ENCODE assay signal across 1 cellular context in the genomic region with DNA sequence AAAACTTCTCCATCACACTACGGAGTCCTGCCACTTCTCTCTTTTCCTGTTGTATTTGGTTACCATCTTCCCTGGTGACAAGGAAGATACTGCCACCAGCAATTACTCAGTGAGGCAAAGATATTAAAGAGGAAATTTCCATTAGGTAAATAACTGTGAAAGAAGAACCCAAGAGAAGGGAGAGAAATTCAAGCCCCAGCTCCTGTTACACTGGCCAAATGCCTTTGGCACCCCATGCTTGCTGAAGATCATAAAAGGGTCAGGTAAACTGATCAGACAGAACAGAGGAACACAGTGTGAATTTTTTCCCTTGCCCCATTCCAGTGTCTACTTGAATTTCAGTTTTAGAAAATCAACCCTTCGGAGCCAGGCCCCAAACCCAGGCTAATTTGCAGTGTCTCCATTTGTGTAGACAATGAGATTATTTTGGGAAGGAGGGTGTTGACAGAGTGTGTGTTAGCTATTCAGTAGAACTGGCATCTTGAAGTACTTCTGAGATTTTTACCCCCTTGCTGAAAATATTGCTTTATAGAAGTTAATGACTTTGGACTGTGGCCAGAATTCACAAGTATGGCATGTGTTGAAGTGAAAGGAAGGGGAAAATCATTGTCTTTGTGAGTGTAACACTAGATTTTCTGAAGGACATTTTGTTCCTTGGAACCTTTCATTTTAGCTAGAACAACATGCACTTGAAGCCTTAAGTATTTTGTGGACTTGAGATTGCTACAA.
TF ChIP-seq lines count a peak whose summit lies in the region.

No MANE protein-coding gene starts in this region.

TF ChIP-seq in WTC11, 78 proteins besides CTCF, POLR2A, EP300 and RAD21 (continued from another document):
- TF ChIP-seq, protein P1, sequence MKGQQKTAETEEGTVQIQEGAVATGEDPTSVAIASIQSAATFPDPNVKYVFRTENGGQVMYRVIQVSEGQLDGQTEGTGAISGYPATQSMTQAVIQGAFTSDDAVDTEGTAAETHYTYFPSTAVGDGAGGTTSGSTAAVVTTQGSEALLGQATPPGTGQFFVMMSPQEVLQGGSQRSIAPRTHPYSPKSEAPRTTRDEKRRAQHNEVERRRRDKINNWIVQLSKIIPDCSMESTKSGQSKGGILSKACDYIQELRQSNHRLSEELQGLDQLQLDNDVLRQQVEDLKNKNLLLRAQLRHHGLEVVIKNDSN (CRISPR knock-in tag; IDR thresholded peaks at IDR 0.05) = no peak
- TF ChIP-seq KAT7 (CRISPR knock-in tag; IDR thresholded peaks at IDR 0.05; ENCODE audit: borderline replicate concordance) = no peak
- TF ChIP-seq, protein P2, sequence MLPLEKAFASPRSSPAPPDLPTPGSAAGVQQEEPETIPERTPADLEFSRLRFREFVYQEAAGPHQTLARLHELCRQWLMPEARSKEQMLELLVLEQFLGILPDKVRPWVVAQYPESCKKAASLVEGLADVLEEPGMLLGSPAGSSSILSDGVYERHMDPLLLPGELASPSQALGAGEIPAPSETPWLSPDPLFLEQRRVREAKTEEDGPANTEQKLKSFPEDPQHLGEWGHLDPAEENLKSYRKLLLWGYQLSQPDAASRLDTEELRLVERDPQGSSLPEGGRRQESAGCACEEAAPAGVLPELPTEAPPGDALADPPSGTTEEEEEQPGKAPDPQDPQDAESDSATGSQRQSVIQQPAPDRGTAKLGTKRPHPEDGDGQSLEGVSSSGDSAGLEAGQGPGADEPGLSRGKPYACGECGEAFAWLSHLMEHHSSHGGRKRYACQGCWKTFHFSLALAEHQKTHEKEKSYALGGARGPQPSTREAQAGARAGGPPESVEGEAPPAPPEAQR (CRISPR knock-in tag; IDR thresholded peaks at IDR 0.05) = no peak
- TF ChIP-seq TEAD1 (CRISPR knock-in tag; IDR thresholded peaks at IDR 0.05) = no peak
- TF ChIP-seq CREM (CRISPR knock-in tag; IDR thresholded peaks at IDR 0.05) = no peak
- no peak for TF ChIP-seq PRRX2 (CRISPR knock-in tag; IDR thresholded peaks at IDR 0.05)
